ENCODE assay signal across 22 cellular contexts in genomic region chr10:116101616-116102015, GRCh38.
DNase-seq lines count a peak whose midpoint lies in the region; ATAC-seq and TF ChIP-seq lines count a peak whose summit lies in the region.
"Had no signal": no experiment of that assay in that cellular context is flagged by ENCODE, and none has a peak within 500 bp of the region (broad histone marks: within the 10 kb centered on the region; RNA-seq: fewer than 3 reads in every experiment).

No MANE protein-coding gene starts in this region.

- no peaks in the 10 kb centered on the region for H3K4me1 ChIP-seq in IMR-90 (ENCODE audit: control insufficient read depth, insufficient read depth, low read length)
- H3K4me1 ChIP-seq: BLaER1 had no signal

- no peaks in the 10 kb centered on the region for H3K79me1 ChIP-seq in IMR-90 (ENCODE audit: low read depth in 1 of 2, low read length in 2 of 2)

- H3K18ac ChIP-seq in IMR-90 (ENCODE audit: low read depth, low read length) = no peak overlapping the region

- H4K91ac ChIP-seq in IMR-90 (ENCODE audit: insufficient read depth, low read depth, low read length) = no peak overlapping the region

- no peak overlapping the region for H4K8ac ChIP-seq in IMR-90 (ENCODE audit: low read depth in 2 of 2, low read length in 2 of 2)

- H2BK5ac ChIP-seq in IMR-90 (ENCODE audit: low read depth, low read length, poor library complexity, severe bottlenecking) = no peak overlapping the region

- H3K4me3 ChIP-seq in AG10803 (ENCODE audit: low read length) (no peak overlapping the region), IMR-90 (ENCODE audit: insufficient read depth, low read depth, low read length) (no peak overlapping the region), neural cell (ENCODE audit: low read length) (no peak overlapping the region)
- H3K4me3 ChIP-seq: BLaER1, PC-9 had no signal

- no peaks in the 10 kb centered on the region for H3K36me3 ChIP-seq in IMR-90 (ENCODE audit: control insufficient read depth, insufficient read depth, low read length)
- H3K36me3 ChIP-seq in neural cell (ENCODE audit: insufficient read depth, low read length) = no peaks in the 10 kb centered on the region
- H3K36me3 ChIP-seq: BLaER1 had no signal

- ATAC-seq in IMR-90 (ENCODE audit: low read depth) = no peak; the same call in 1 of the 2 replicates
- no peak for ATAC-seq in HG03139 (IDR thresholded peaks at IDR 0.05; ENCODE audit: unreplicated experiment)
- ATAC-seq in GM18867 (IDR thresholded peaks at IDR 0.05; ENCODE audit: unreplicated experiment) = no peak

- H3K9me2 ChIP-seq in neural cell (ENCODE audit: insufficient read depth, low read length) = no peaks in the 10 kb centered on the region

- H3F3A ChIP-seq in neural cell (ENCODE audit: insufficient read depth, low read length, poor library complexity, severe bottlenecking) = no peaks in the 10 kb centered on the region

- H2BK120ac ChIP-seq in IMR-90 (ENCODE audit: low read depth, low read length) = no peak overlapping the region

- H2AK9ac ChIP-seq in IMR-90 (replicated peaks; ENCODE audit: low read depth, low read length, poor library complexity) = no peak overlapping the region

- BruUV-seq in IMR-90 (replicated peaks; lab: Mats Ljungman, UMichigan) = no TSS peak

- no peak overlapping the region for H3K4ac ChIP-seq in IMR-90 (ENCODE audit: low read depth, low read length)

- in situ Hi-C loops in IMR-90 (cut with MboI; ENCODE audit: low sequenced_read_pairs) = no loop called here

- H3K23ac ChIP-seq in IMR-90 (ENCODE audit: low read depth, low read length) = no peak overlapping the region

- no peak overlapping the region for H3K4me2 ChIP-seq in IMR-90 (ENCODE audit: low read depth, low read length)
- peak overlapping the region; percentile 33 for H3K4me2 ChIP-seq in neural cell (ENCODE audit: low read length)
- H3K4me2 ChIP-seq: BLaER1, PC-9 had no signal

- H3K56ac ChIP-seq in IMR-90 (ENCODE audit: extremely low read depth, insufficient read depth, low read length) = no peak overlapping the region

- H3K14ac ChIP-seq in IMR-90 (replicated peaks; ENCODE audit: low read depth, low read length) = no peak overlapping the region

- H4K5ac ChIP-seq in IMR-90 (ENCODE audit: low read depth, low read length) = no peak overlapping the region

- intact Hi-C loops in IMR-90 (cut with micrococcal nuclease) = no loop called here

- no peaks in the 10 kb centered on the region for H3K9me1 ChIP-seq in IMR-90 (ENCODE audit: insufficient read depth, low read length)

- H2AK5ac ChIP-seq in IMR-90 (ENCODE audit: low read depth, low read length) = no peak overlapping the region

- TF ChIP-seq CTCF in AG10803 (conservative IDR thresholded peaks at IDR 0.05; ENCODE audit: low read length) (no peak), IMR-90 (conservative IDR thresholded peaks at IDR 0.05; ENCODE audit: low read depth, low read length) (no peak), neural cell (IDR thresholded peaks at IDR 0.05; ENCODE audit: poor library complexity, severe bottlenecking) (no peak)

- no peaks in the 10 kb centered on the region for H3K79me2 ChIP-seq in neural cell (replicated peaks; ENCODE audit: insufficient read depth, low read length)

- no peaks in the 10 kb centered on the region for H3K27me3 ChIP-seq in IMR-90 (ENCODE audit: control insufficient read depth, insufficient read depth, low read length)
- no peaks in the 10 kb centered on the region for H3K27me3 ChIP-seq in neural cell (ENCODE audit: insufficient read depth, low read depth, low read length)
- H3K27me3 ChIP-seq: BLaER1 had no signal

- H3K9me3 ChIP-seq in IMR-90 (ENCODE audit: control insufficient read depth, insufficient read depth, low read length) (0 out of 2 replicates have a peak, but pooled peaks cover 2% of the 10 kb centered on the region), neural cell (ENCODE audit: low read length) (no peaks in the 10 kb centered on the region)

- no peak overlapping the region for H3K27ac ChIP-seq in IMR-90 (ENCODE audit: insufficient read depth, low read length)
- H3K27ac ChIP-seq in neural cell (ENCODE audit: low read length) = no peak overlapping the region
- H3K27ac ChIP-seq: BLaER1, PC-9 had no signal

- H2BK15ac ChIP-seq in IMR-90 (ENCODE audit: low read depth, low read length) = no peak overlapping the region

- POLR2A ChIA-PET in IMR-90 (lab: Charles Lee; ENCODE audit: unreplicated experiment) = no interaction called here

- CTCF ChIA-PET in IMR-90 (lab: Yijun Ruan, JAX) = no interaction called here

- no peak for TF ChIP-seq EP300 in neural cell (conservative IDR thresholded peaks at IDR 0.05; ENCODE audit: poor library complexity, severe bottlenecking)

- H2BK20ac ChIP-seq in IMR-90 (ENCODE audit: low read depth, low read length) = no peak overlapping the region

- H2AFZ ChIP-seq in IMR-90 (replicated peaks; ENCODE audit: low read length, poor library complexity) (no peak overlapping the region), neural cell (ENCODE audit: low read depth, low read length) (no peak overlapping the region)
- H2AFZ ChIP-seq: PC-9 had no signal

- TF ChIP-seq RAD21 in IMR-90 (IDR thresholded peaks at IDR 0.05; ENCODE audit: low read length) (no peak), neural cell (conservative IDR thresholded peaks at IDR 0.05) (no peak)

- TF ChIP-seq POLR2A in IMR-90 (IDR thresholded peaks at IDR 0.05; ENCODE audit: low read depth, low read length) = no peak

- H4K20me1 ChIP-seq in IMR-90 (ENCODE audit: insufficient read depth, low read length) (no peaks in the 10 kb centered on the region), neural cell (ENCODE audit: insufficient read depth) (no peaks in the 10 kb centered on the region)
- H4K20me1 ChIP-seq: BLaER1 had no signal

- DNase-seq in AG10803 (ENCODE audit: low read depth) (peak; percentile 53), IMR-90 (peak; percentile 54), astrocyte of the hippocampus (ENCODE audit: low read depth, low spot score) (peak; percentile 50), LoVo (ENCODE audit: low spot score) (no peak), NCI-H1417 treated with DMSO at 0.1 percent for 48 hours (lab: John Stamatoyannopoulos, UW) (no peak)
- DNase-seq: 8988T; ACHN; CD4-positive, CD25-positive, alpha-beta regulatory T cell; HCEC 1CT; Kasumi-1; NCI-H1105 treated with DMSO at 0.1 percent for 48 hours; NCI-H2029; NCI-H446 treated with DMSO at 0.1 percent for 48 hours; NCI-H526; NK-92 treated with Interleukin-12 subunit alpha and Interleukin-12 subunit beta, amount 100 ng/mL, for 24 hours; PC-9; Right ventricle myocardium superior; RPMI8226 had no signal

- dilution Hi-C loops in IMR-90 (cut with HindIII; ENCODE audit: low sequenced_read_pairs, unreplicated experiment) = no loop called here

- no CpG with 5 or more reads among the region's 3 CpGs for WGBS in IMR-90 (ENCODE audit: extremely low coverage in 2 of 2, insufficient read length in 1 of 2), 2 experiments

- H3K9ac ChIP-seq in IMR-90 (ENCODE audit: low read depth, low read length) (no peak overlapping the region), neural cell (ENCODE audit: low read length) (no peak overlapping the region)
- H3K9ac ChIP-seq: BLaER1 had no signal

TF ChIP-seq in IMR-90, 13 proteins besides CTCF, POLR2A, EP300 and RAD21:
- TF ChIP-seq NFE2L2 (IDR thresholded peaks at IDR 0.05; ENCODE audit: low read depth, low read length) (no peak), MAZ (IDR thresholded peaks at IDR 0.05; ENCODE audit: borderline replicate concordance, low read depth, low read length) (no peak), MAFK (IDR thresholded peaks at IDR 0.05; ENCODE audit: low read depth, low read length) (no peak), MXI1 (IDR thresholded peaks at IDR 0.05; ENCODE audit: borderline replicate concordance, low read depth, low read length) (no peak), SMC3 (IDR thresholded peaks at IDR 0.05; ENCODE audit: low read depth, low read length) (no peak), CEBPB (IDR thresholded peaks at IDR 0.05; ENCODE audit: low read depth, low read length) (0 out of 2 replicates have a peak, but pooled peaks have one; percentile 31)

TF ChIP-seq in neural cell, 6 proteins besides CTCF, POLR2A, EP300 and RAD21:
- TF ChIP-seq TAF1 (IDR thresholded peaks at IDR 0.05; ENCODE audit: low read depth) (no peak), SMC3 (conservative IDR thresholded peaks at IDR 0.05; ENCODE audit: poor library complexity) (no peak), EZH2 (IDR thresholded peaks at IDR 0.05; ENCODE audit: borderline replicate concordance, insufficient read depth, low read length, poor library complexity, severe bottlenecking) (no peak), POLR2AphosphoS5 (IDR thresholded peaks at IDR 0.05) (no peak), MXI1 (conservative IDR thresholded peaks at IDR 0.05; ENCODE audit: poor library complexity, severe bottlenecking) (no peak)
- TF ChIP-seq, protein P1, sequence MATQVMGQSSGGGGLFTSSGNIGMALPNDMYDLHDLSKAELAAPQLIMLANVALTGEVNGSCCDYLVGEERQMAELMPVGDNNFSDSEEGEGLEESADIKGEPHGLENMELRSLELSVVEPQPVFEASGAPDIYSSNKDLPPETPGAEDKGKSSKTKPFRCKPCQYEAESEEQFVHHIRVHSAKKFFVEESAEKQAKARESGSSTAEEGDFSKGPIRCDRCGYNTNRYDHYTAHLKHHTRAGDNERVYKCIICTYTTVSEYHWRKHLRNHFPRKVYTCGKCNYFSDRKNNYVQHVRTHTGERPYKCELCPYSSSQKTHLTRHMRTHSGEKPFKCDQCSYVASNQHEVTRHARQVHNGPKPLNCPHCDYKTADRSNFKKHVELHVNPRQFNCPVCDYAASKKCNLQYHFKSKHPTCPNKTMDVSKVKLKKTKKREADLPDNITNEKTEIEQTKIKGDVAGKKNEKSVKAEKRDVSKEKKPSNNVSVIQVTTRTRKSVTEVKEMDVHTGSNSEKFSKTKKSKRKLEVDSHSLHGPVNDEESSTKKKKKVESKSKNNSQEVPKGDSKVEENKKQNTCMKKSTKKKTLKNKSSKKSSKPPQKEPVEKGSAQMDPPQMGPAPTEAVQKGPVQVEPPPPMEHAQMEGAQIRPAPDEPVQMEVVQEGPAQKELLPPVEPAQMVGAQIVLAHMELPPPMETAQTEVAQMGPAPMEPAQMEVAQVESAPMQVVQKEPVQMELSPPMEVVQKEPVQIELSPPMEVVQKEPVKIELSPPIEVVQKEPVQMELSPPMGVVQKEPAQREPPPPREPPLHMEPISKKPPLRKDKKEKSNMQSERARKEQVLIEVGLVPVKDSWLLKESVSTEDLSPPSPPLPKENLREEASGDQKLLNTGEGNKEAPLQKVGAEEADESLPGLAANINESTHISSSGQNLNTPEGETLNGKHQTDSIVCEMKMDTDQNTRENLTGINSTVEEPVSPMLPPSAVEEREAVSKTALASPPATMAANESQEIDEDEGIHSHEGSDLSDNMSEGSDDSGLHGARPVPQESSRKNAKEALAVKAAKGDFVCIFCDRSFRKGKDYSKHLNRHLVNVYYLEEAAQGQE (IDR thresholded peaks at IDR 0.05; ENCODE audit: borderline replicate concordance) = no peak

Comparison
In these comparisons a context has a peak if more than half of its experiments do, and no peak if none do; other contexts are left out.
1. DNase-seq: peak in AG10803 (single experiment), IMR-90 (single experiment) and astrocyte of the hippocampus (single experiment); none in LoVo (single experiment) and NCI-H1417 treated with DMSO at 0.1 percent for 48 hours (single experiment).